In the genomic region with DNA sequence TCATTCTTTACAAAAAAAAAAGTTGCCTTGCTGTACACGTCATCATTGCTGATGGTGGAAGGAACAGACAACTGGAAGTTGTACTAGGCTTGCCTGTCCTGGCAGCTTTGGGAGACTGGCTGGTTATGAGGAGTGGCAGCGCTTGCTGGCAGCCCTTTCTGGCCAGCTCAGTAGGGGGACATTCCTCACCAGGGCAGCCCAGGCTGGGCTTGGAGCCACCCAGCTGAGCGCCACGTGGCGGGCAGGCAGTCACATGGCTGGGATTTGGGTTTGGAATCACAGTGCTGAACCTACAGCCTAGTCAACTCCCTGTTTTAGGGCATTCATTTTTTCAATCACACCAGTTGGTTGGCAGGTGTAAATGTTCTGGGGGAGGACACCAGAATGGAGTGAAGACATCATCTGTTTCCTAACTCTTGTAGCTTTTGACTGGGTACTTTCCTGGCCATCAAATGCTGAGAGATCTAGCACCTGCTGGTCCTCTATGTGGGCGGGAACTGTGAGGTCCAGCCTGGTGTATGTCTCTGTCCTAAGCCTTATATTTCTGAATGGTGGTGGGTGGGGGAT, we compare ENCODE assay signal across 15 cellular contexts.
DNase-seq lines count a peak whose midpoint lies in the region; ATAC-seq and TF ChIP-seq lines count a peak whose summit lies in the region.
"Had no signal": no experiment of that assay in that cellular context is flagged by ENCODE, and none has a peak within 500 bp of the region (broad histone marks: within the 10 kb centered on the region; RNA-seq: fewer than 3 reads in every experiment).

No MANE protein-coding gene starts in this region.

- peak; percentile 25; the same call in 2 of the 3 replicates for ATAC-seq in SK-N-SH treated with all-trans-retinoic acid at 6 μM for 48 hours
- ATAC-seq in Right ventricle myocardium superior (ENCODE audit: poor library complexity) = peak; percentile 90
- ATAC-seq in HG03135 (IDR thresholded peaks at IDR 0.05; ENCODE audit: unreplicated experiment) = no peak
- ATAC-seq in GM21423 (IDR thresholded peaks at IDR 0.05; ENCODE audit: unreplicated experiment) = no peak
- ATAC-seq in HG02981 (IDR thresholded peaks at IDR 0.05; ENCODE audit: unreplicated experiment) = no peak
- ATAC-seq: foreskin keratinocyte had no signal

- intact Hi-C loops in Right ventricle myocardium superior (cut with DNase I) = no loop called here

- no peaks in the 10 kb centered on the region for H3K36me3 Mint-ChIP-seq in activated naive CD8-positive, alpha-beta T cell treated with anti-CD3 and anti-CD28 coated beads for 36 hours

- H3K4me1 Mint-ChIP-seq in activated naive CD8-positive, alpha-beta T cell treated with anti-CD3 and anti-CD28 coated beads for 36 hours = peaks cover 14% of the 10 kb centered on the region

- in situ Hi-C loops in G401 (cut with HindIII; ENCODE audit: low sequenced_read_pairs) = no loop called here

- peaks cover 1% of the 10 kb centered on the region for H3K9me3 Mint-ChIP-seq in activated naive CD8-positive, alpha-beta T cell treated with anti-CD3 and anti-CD28 coated beads for 36 hours
- H3K9me3 Mint-ChIP-seq: dendritic cell treated with granulocyte-macrophage colony-stimulating factor and Interleukin-4, amounts not matched to agents 40 ng/mL and 50 ng/mL, for 4 days had no signal

- no peak overlapping the region for H3K27ac Mint-ChIP-seq in activated naive CD8-positive, alpha-beta T cell treated with anti-CD3 and anti-CD28 coated beads for 36 hours
- H3K27ac Mint-ChIP-seq: dendritic cell treated with granulocyte-macrophage colony-stimulating factor and Interleukin-4, amounts not matched to agents 40 ng/mL and 50 ng/mL, for 4 days had no signal

- peak; percentile 57 for DNase-seq in G401 (ENCODE audit: low spot score)
- DNase-seq in Right ventricle myocardium superior = peak; percentile 67
- peak in 31 of 56 donors; percentile 2 to 69 (median 23) for DNase-seq in nucleus accumbens (lab: John Stamatoyannopoulos, UW)
- DNase-seq in activated naive CD8-positive, alpha-beta T cell treated with anti-CD3 and anti-CD28 coated beads for 36 hours = no peak
- DNase-seq: foreskin keratinocyte; kidney glomerular epithelial cell; NCI-H1417; RPMI8226; stimulated activated CD8-positive, alpha-beta memory T cell treated with anti-CD3 and anti-CD28 coated beads, Interleukin-4, amount 100 ng/mL, for 48 hours; T-helper 9 cell had no signal

- H3K27me3 Mint-ChIP-seq in activated naive CD8-positive, alpha-beta T cell treated with anti-CD3 and anti-CD28 coated beads for 36 hours = peaks cover 23% of the 10 kb centered on the region

- H3K4me3 Mint-ChIP-seq in activated naive CD8-positive, alpha-beta T cell treated with anti-CD3 and anti-CD28 coated beads for 36 hours = no peak overlapping the region
- H3K4me3 Mint-ChIP-seq: dendritic cell treated with granulocyte-macrophage colony-stimulating factor and Interleukin-4, amounts not matched to agents 40 ng/mL and 50 ng/mL, for 4 days had no signal

TF ChIP-seq in SK-N-SH treated with all-trans-retinoic acid at 6 μM for 48 hours, 23 proteins besides CTCF, POLR2A, EP300 and RAD21:
- TF ChIP-seq CSDC2 (CRISPR knock-in tag; IDR thresholded peaks at IDR 0.05) (no peak), ESRRG (CRISPR knock-in tag; IDR thresholded peaks at IDR 0.05) (no peak), PPARA (CRISPR knock-in tag; IDR thresholded peaks at IDR 0.05; ENCODE audit: borderline replicate concordance) (no peak), ZNF565 (CRISPR knock-in tag; conservative IDR thresholded peaks at IDR 0.05; ENCODE audit: low read depth) (no peak), ZC3H10 (CRISPR knock-in tag; IDR thresholded peaks at IDR 0.05) (no peak), ZFP3 (CRISPR knock-in tag; IDR thresholded peaks at IDR 0.05) (no peak), OSR1 (CRISPR knock-in tag; IDR thresholded peaks at IDR 0.05) (no peak), ARNTL (CRISPR knock-in tag; IDR thresholded peaks at IDR 0.05; ENCODE audit: borderline replicate concordance, low read depth) (no peak), BACH2 (CRISPR knock-in tag; IDR thresholded peaks at IDR 0.05; ENCODE audit: borderline replicate concordance) (no peak), ZNF70 (CRISPR knock-in tag; IDR thresholded peaks at IDR 0.05) (no peak), SNAI2 (CRISPR knock-in tag; IDR thresholded peaks at IDR 0.05) (no peak), ZNF8 (CRISPR knock-in tag; IDR thresholded peaks at IDR 0.05) (no peak), ISL1 (CRISPR knock-in tag; IDR thresholded peaks at IDR 0.05) (no peak), RARB (CRISPR knock-in tag; IDR thresholded peaks at IDR 0.05) (no peak), TCF4 (CRISPR knock-in tag; IDR thresholded peaks at IDR 0.05; ENCODE audit: borderline replicate concordance) (no peak), ZFP30 (CRISPR knock-in tag; IDR thresholded peaks at IDR 0.05) (no peak), GLIS3 (CRISPR knock-in tag; IDR thresholded peaks at IDR 0.05) (no peak)
- TF ChIP-seq, protein P1, sequence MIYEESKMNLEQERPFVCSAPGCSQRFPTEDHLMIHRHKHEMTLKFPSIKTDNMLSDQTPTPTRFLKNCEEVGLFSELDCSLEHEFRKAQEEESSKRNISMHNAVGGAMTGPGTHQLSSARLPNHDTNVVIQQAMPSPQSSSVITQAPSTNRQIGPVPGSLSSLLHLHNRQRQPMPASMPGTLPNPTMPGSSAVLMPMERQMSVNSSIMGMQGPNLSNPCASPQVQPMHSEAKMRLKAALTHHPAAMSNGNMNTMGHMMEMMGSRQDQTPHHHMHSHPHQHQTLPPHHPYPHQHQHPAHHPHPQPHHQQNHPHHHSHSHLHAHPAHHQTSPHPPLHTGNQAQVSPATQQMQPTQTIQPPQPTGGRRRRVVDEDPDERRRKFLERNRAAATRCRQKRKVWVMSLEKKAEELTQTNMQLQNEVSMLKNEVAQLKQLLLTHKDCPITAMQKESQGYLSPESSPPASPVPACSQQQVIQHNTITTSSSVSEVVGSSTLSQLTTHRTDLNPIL (CRISPR knock-in tag; IDR thresholded peaks at IDR 0.05; ENCODE audit: low read depth) = no peak
- TF ChIP-seq, protein P2, sequence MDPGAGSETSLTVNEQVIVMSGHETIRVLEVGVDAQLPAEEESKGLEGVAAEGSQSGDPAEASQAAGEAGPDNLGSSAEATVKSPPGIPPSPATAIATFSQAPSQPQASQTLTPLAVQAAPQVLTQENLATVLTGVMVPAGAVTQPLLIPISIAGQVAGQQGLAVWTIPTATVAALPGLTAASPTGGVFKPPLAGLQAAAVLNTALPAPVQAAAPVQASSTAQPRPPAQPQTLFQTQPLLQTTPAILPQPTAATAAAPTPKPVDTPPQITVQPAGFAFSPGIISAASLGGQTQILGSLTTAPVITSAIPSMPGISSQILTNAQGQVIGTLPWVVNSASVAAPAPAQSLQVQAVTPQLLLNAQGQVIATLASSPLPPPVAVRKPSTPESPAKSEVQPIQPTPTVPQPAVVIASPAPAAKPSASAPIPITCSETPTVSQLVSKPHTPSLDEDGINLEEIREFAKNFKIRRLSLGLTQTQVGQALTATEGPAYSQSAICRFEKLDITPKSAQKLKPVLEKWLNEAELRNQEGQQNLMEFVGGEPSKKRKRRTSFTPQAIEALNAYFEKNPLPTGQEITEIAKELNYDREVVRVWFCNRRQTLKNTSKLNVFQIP (CRISPR knock-in tag; IDR thresholded peaks at IDR 0.05; ENCODE audit: borderline replicate concordance, low read depth) = no peak
- TF ChIP-seq, protein P3, sequence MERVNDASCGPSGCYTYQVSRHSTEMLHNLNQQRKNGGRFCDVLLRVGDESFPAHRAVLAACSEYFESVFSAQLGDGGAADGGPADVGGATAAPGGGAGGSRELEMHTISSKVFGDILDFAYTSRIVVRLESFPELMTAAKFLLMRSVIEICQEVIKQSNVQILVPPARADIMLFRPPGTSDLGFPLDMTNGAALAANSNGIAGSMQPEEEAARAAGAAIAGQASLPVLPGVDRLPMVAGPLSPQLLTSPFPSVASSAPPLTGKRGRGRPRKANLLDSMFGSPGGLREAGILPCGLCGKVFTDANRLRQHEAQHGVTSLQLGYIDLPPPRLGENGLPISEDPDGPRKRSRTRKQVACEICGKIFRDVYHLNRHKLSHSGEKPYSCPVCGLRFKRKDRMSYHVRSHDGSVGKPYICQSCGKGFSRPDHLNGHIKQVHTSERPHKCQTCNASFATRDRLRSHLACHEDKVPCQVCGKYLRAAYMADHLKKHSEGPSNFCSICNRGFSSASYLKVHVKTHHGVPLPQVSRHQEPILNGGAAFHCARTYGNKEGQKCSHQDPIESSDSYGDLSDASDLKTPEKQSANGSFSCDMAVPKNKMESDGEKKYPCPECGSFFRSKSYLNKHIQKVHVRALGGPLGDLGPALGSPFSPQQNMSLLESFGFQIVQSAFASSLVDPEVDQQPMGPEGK (CRISPR knock-in tag; IDR thresholded peaks at IDR 0.05; ENCODE audit: borderline replicate concordance) = no peak

Comparison
In these comparisons a context has a peak if more than half of its experiments do, and no peak if none do; other contexts are left out.
1. ATAC-seq: peak in SK-N-SH treated with all-trans-retinoic acid at 6 μM for 48 hours (single experiment) and Right ventricle myocardium superior (single experiment); none in HG03135 (single experiment), GM21423 (single experiment) and HG02981 (single experiment).